Comparison of ENCODE assay signal across 12 cellular contexts in genomic region chr13:110304256-110304655, GRCh38. TPM values are rescaled to one million over a fixed set of nuclear protein-coding genes. Genes with fewer than 3 reads are reported as not detected.
A peak's percentile ranks its signal among the peaks of the same experiment; 100 is the strongest.
DNase-seq lines count a peak whose midpoint lies in the region; ATAC-seq and TF ChIP-seq lines count a peak whose summit lies in the region.
"Had no signal": no experiment of that assay in that cellular context is flagged by ENCODE, and none has a peak within 500 bp of the region (broad histone marks: within the 10 kb centered on the region; RNA-seq: fewer than 3 reads in every experiment).

No MANE protein-coding gene starts in this region.

- no peak for TF ChIP-seq CTCF in brain microvascular endothelial cell (IDR thresholded peaks at IDR 0.05; ENCODE audit: low read depth, low read length, missing control alignments)
- TF ChIP-seq CTCF in Calu3 (IDR thresholded peaks at IDR 0.05; ENCODE audit: unreplicated experiment), result no peak

- no peak overlapping the region for H2AFZ ChIP-seq in Karpas-422 (ENCODE audit: low read length)

- H3K27ac Mint-ChIP-seq in Calu3 (ENCODE audit: unreplicated experiment), result no peak overlapping the region
- H3K27ac Mint-ChIP-seq: T-cell had no signal

- H3K9me3 Mint-ChIP-seq in Calu3 (ENCODE audit: low read depth, unreplicated experiment), result peaks cover 4% of the 10 kb centered on the region
- H3K9me3 Mint-ChIP-seq: T-cell had no signal

- no peak for ATAC-seq in HG02759 (IDR thresholded peaks at IDR 0.05; ENCODE audit: unreplicated experiment)
- ATAC-seq: T-cell had no signal

- no peak overlapping the region for H3K9ac ChIP-seq in Karpas-422 (ENCODE audit: low read length)
- H3K9ac ChIP-seq: KMS-11 had no signal

- BruUV-seq in Calu3 (replicated peaks; lab: Mats Ljungman, UMichigan), result no TSS peak

- CTCF ChIA-PET in Calu3 (lab: Charles Lee), result no interaction called here

- H3K36me3 Mint-ChIP-seq in Calu3 (ENCODE audit: insufficient read depth, unreplicated experiment), result no peaks in the 10 kb centered on the region
- H3K36me3 Mint-ChIP-seq: T-cell had no signal

- H3K4me3 Mint-ChIP-seq in Calu3 (ENCODE audit: low read depth, unreplicated experiment), result no peak overlapping the region
- H3K4me3 Mint-ChIP-seq: T-cell had no signal

- H3K9me3 ChIP-seq in Karpas-422 (ENCODE audit: low read length), result no peaks in the 10 kb centered on the region
- H3K9me3 ChIP-seq: neutrophil had no signal

- peak; percentile 80 for DNase-seq in ELR (ENCODE audit: low read depth)
- DNase-seq in brain microvascular endothelial cell, result peak; percentile 76
- peak; percentile 74 for DNase-seq in iris pigment epithelial cell (ENCODE audit: low read depth)
- DNase-seq in skeletal muscle cell (ENCODE audit: low read depth), result peak; percentile 65
- DNase-seq in mesenteric fat pad (ENCODE audit: low spot score), result no peak
- no peak for DNase-seq in Calu3
- DNase-seq in Karpas-422, result no peak
- DNase-seq: NCI-H510A, T-cell had no signal

- in situ Hi-C loops in brain microvascular endothelial cell (cut with HindIII; ENCODE audit: low pct_ligation_motif_present, low sequenced_read_pairs), result no loop called here

- no peaks in the 10 kb centered on the region for H3K79me2 ChIP-seq in Karpas-422 (ENCODE audit: low read length)

- no peaks in the 10 kb centered on the region for H4K20me1 ChIP-seq in Karpas-422 (ENCODE audit: insufficient read depth, low read depth, low read length)

- H3K36me3 ChIP-seq in brain microvascular endothelial cell (replicated peaks) (peaks cover 87% of the 10 kb centered on the region), Karpas-422 (ENCODE audit: insufficient read depth, low read length) (no peaks in the 10 kb centered on the region)
- H3K36me3 ChIP-seq: neutrophil had no signal

- no peak overlapping the region for H3K4me2 ChIP-seq in Karpas-422 (ENCODE audit: low read depth, low read length, poor library complexity, severe bottlenecking)
- H3K4me2 ChIP-seq: KMS-11 had no signal

- H3K4me1 Mint-ChIP-seq in Calu3 (ENCODE audit: low read depth, unreplicated experiment), result no peaks in the 10 kb centered on the region

- no peaks in the 10 kb centered on the region for H3K27me3 Mint-ChIP-seq in Calu3 (ENCODE audit: unreplicated experiment)

- intact Hi-C loops in Calu3 (cut with micrococcal nuclease; ENCODE audit: unreplicated experiment), result no loop called here

- H3K4me3 ChIP-seq in brain microvascular endothelial cell (ENCODE audit: low read depth, low read length) (peak overlapping the region; percentile 98), skeletal muscle cell (ENCODE audit: low read depth, low read length) (no peak overlapping the region), Karpas-422 (ENCODE audit: low read length) (no peak overlapping the region)

- peak overlapping the region; percentile 78 for H3K27ac ChIP-seq in brain microvascular endothelial cell
- H3K27ac ChIP-seq in Karpas-422 (ENCODE audit: low read length), result no peak overlapping the region
- H3K27ac ChIP-seq: KMS-11, neutrophil had no signal

- no peaks in the 10 kb centered on the region for H3K9me2 ChIP-seq in Karpas-422 (replicated peaks; ENCODE audit: insufficient read depth, low read length)

- no peaks in the 10 kb centered on the region for H3K4me1 ChIP-seq in Karpas-422 (ENCODE audit: low read length)

- H3K27me3 ChIP-seq in brain microvascular endothelial cell (replicated peaks), result no peaks in the 10 kb centered on the region
- H3K27me3 ChIP-seq in Karpas-422 (ENCODE audit: low read length), result no peaks in the 10 kb centered on the region

RNA-seq across cellular contexts. Expression of gene COL4A1, which starts 2.7 kb away (rescaled TPM):
- 1,996 TPM for total RNA-seq in mesenteric fat pad
- 0.12 TPM in 1 of 2 replicates, not detected in the other for total RNA-seq in Calu3 (2022)
- total RNA-seq in Karpas-422 (2014; rRNA removed; shearing (Covaris generic); ENCODE audit: low replicate concordance), result 0.11 TPM in 1 of 2 replicates, not detected in the other

RNA-seq across cellular contexts. Expression of gene COL4A2, which starts 2.8 kb away (rescaled TPM):
- 1,333 TPM for total RNA-seq in mesenteric fat pad
- total RNA-seq in Calu3 (2022), result 0.42 and 1.0 TPM in 2 replicates
- 0.76 TPM in 1 of 2 replicates, not detected in the other for total RNA-seq in Karpas-422 (2014; rRNA removed; shearing (Covaris generic); ENCODE audit: low replicate concordance)

Comparison
In these comparisons a context has a peak if more than half of its experiments do, and no peak if none do; other contexts are left out.
1. DNase-seq: peak in ELR (single experiment), brain microvascular endothelial cell (single experiment), iris pigment epithelial cell (single experiment) and skeletal muscle cell (single experiment); none in mesenteric fat pad (single experiment), Calu3 (single experiment) and Karpas-422 (single experiment).
2. RNA of gene COL4A1, which starts 2.7 kb away (total RNA-seq): 1,996 TPM in mesenteric fat pad (single experiment); 0.12 TPM in Calu3 and 0.11 TPM in Karpas-422; every median in the first group is over 1,000 times any median in the second.
3. RNA of gene COL4A2, which starts 2.8 kb away (total RNA-seq): 1,333 TPM in mesenteric fat pad (single experiment); 0.42 to 1.0 TPM in Calu3 and 0.76 TPM in Karpas-422; every median in the first group is over 100 times any median in the second.